ENCODE assay signal across 8 cellular contexts in the genomic region with DNA sequence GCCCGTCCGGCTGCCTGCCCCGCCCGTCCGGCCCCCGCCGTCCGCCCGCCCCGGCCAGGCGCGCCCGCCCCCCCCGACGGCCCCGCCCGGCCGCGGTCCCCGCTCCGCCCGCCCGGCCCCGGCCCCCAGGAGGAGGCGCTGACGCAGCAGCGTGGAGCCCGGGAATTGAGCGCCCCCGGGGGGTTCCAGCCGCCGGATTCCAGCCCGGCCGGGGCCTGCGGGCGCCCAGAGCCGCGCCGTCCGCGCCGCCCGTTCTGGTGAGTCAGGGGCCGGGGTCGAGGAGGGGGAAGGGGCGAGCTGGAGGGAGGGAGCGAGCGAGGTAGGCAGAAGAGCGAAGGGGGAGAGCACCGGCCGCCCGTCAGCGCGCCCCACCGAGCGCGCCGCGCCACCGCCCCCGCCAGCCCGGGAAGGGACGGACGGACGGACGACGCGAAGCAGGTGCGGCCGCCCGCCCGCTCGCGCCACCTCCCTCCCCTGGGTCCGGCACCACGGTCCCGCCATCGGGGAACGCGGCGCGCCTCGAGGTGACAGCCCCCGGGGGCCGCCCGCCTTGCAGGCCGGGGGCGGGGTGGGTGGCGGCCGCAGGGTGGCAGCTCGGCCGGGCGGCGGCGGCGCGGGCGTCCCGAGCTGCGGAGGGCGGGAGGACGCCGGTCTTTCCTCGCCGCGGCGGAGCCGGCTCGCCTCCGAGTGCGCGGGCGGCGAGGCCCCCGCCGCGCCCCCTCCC. TPM values are rescaled to one million over a fixed set of nuclear protein-coding genes. Genes with fewer than 3 reads are reported as not detected.
DNase-seq lines count a peak whose midpoint lies in the region; ATAC-seq and TF ChIP-seq lines count a peak whose summit lies in the region.

No MANE protein-coding gene starts in this region.

- H3K9me2 ChIP-seq in GM23248 (ENCODE audit: insufficient read depth) (no peaks in the 10 kb centered on the region), MM.1S (replicated peaks; ENCODE audit: insufficient read depth, low read length) (no peaks in the 10 kb centered on the region)

- H3K36me3 ChIP-seq in GM23248 (ENCODE audit: low read depth) = no peaks in the 10 kb centered on the region
- H3K36me3 ChIP-seq in MM.1S (replicated peaks; ENCODE audit: insufficient read depth, low read length) = no peaks in the 10 kb centered on the region
- no peaks in the 10 kb centered on the region for H3K36me3 ChIP-seq in mucosa of stomach (ENCODE audit: control insufficient read depth, insufficient read depth, low read length)

- DNase-seq in GM23248 (peak; percentile 43), MM.1S (peak; percentile 11), NCI-H774 (lab: John Stamatoyannopoulos, UW) (no peak), dedifferentiated amniotic fluid mesenchymal stem cell (ENCODE audit: extremely low spot score) (no peak), DMS114 treated with DMSO at 0.1 percent for 48 hours (lab: John Stamatoyannopoulos, UW; ENCODE audit: unreplicated experiment) (no peak)

- H3K4me2 ChIP-seq in GM23248 (ENCODE audit: unreplicated experiment) (peak overlapping the region; percentile 70), MM.1S (ENCODE audit: low read depth, low read length) (no peak overlapping the region)

- H3K79me2 ChIP-seq in GM23248 (ENCODE audit: insufficient read depth) = peaks cover 40% of the 10 kb centered on the region
- H3K79me2 ChIP-seq in MM.1S (ENCODE audit: low read length) = peaks cover 46% of the 10 kb centered on the region

- H3F3A ChIP-seq in GM23248 (ENCODE audit: insufficient read depth) = peaks cover 33% of the 10 kb centered on the region
- H3F3A ChIP-seq in MM.1S (ENCODE audit: insufficient read depth, low read length) = peaks cover 16% of the 10 kb centered on the region

- peaks cover 16% of the 10 kb centered on the region for H3K27me3 ChIP-seq in GM23248 (replicated peaks; ENCODE audit: insufficient read depth)
- peaks cover 32% of the 10 kb centered on the region for H3K27me3 ChIP-seq in MM.1S (replicated peaks; ENCODE audit: insufficient read depth, low read length)
- H3K27me3 ChIP-seq in mucosa of stomach (ENCODE audit: control insufficient read depth, insufficient read depth, low read length) = peaks cover 30% of the 10 kb centered on the region

- peak; percentile 30 for ATAC-seq in GM18502 (IDR thresholded peaks at IDR 0.05; ENCODE audit: poor library complexity, unreplicated experiment)

- H3K4me1 ChIP-seq in GM23248 (ENCODE audit: insufficient read depth) = peaks cover 25% of the 10 kb centered on the region
- no peaks in the 10 kb centered on the region for H3K4me1 ChIP-seq in MM.1S (ENCODE audit: low read length)
- H3K4me1 ChIP-seq in mucosa of stomach (ENCODE audit: control insufficient read depth, insufficient read depth, low read length) = peaks cover 35% of the 10 kb centered on the region

- H4K20me1 ChIP-seq in GM23248 (ENCODE audit: insufficient read depth) (no peaks in the 10 kb centered on the region), MM.1S (ENCODE audit: insufficient read depth, low read length) (0 out of 2 replicates have a peak, but pooled peaks cover 5% of the 10 kb centered on the region)

- H2AFZ ChIP-seq in GM23248 = peak overlapping the region; percentile 64; the same call in 1 of the 2 replicates
- H2AFZ ChIP-seq in MM.1S (ENCODE audit: low read length) = 0 out of 2 replicates have a peak overlapping the region, but pooled peaks have one; percentile 71

- in situ Hi-C loops in GM23248 (cut with MboI) = no loop called here

- H3K9ac ChIP-seq in GM23248 = peak overlapping the region; percentile 78
- H3K9ac ChIP-seq in MM.1S (ENCODE audit: low read length) = peak overlapping the region; percentile 56
- peak overlapping the region; percentile 61 for H3K9ac ChIP-seq in mucosa of stomach (ENCODE audit: low read length)

- no peak overlapping the region for H3K27ac ChIP-seq in GM23248
- H3K27ac ChIP-seq in MM.1S (ENCODE audit: low read length) = no peak overlapping the region
- peak overlapping the region; percentile 39 for H3K27ac ChIP-seq in cingulate gyrus (ENCODE audit: low read depth, low read length)

- no peaks in the 10 kb centered on the region for H3K9me3 ChIP-seq in GM23248 (ENCODE audit: low read depth)
- no peaks in the 10 kb centered on the region for H3K9me3 ChIP-seq in MM.1S (replicated peaks; ENCODE audit: insufficient read depth, low read length)
- H3K9me3 ChIP-seq in mucosa of stomach (ENCODE audit: control insufficient read depth, low read length) = no peaks in the 10 kb centered on the region

- no peak for TF ChIP-seq CTCF in MM.1S (IDR thresholded peaks at IDR 0.05; ENCODE audit: low read length)

- 1% methylated on average over 65 of the region's 117 CpGs; no CpG with 5 or more reads in 1 of the 2 experiments for WGBS in GM23248 (ENCODE audit: low coverage in 1 of 2, low lambda C conversion rate in 2 of 2, missing lambda C conversion rate in 2 of 2), 2 experiments

- H3K4me3 ChIP-seq in GM23248 (peak overlapping the region; percentile 88), MM.1S (ENCODE audit: low read length) (peak overlapping the region; percentile 77), mucosa of stomach (ENCODE audit: low read length) (no peak overlapping the region)

RNA-seq across cellular contexts. Expression of gene BAHD1, which starts 0.4 kb away (rescaled TPM):
- 10.3 and 22.0 TPM in 2 replicates for total RNA-seq in GM23248 (2014; rRNA removed; shearing (Covaris generic))
- polyA plus RNA-seq in GM23248 (2016; fragmentation: Nextera tagmentation; extraction: Ambion mirVana) = 2.0 and 2.3 TPM in 2 replicates

RNA-seq across cellular contexts. Expression of gene CHST14, which starts 29.6 kb away (rescaled TPM):
- total RNA-seq in GM23248 (2014; rRNA removed; shearing (Covaris generic)) = 26.1 and 26.6 TPM in 2 replicates
- 18.7 and 21.2 TPM in 2 replicates for polyA plus RNA-seq in GM23248 (2016; fragmentation: Nextera tagmentation; extraction: Ambion mirVana)

RNA-seq across cellular contexts. Expression of gene IVD, which starts 35.6 kb away (rescaled TPM):
- 24.4 and 28.2 TPM in 2 replicates for total RNA-seq in GM23248 (2014; rRNA removed; shearing (Covaris generic))
- polyA plus RNA-seq in GM23248 (2016; fragmentation: Nextera tagmentation; extraction: Ambion mirVana) = 49.6 and 50.1 TPM in 2 replicates

RNA-seq across cellular contexts. Expression of gene KNSTRN, which starts 58.7 kb away (rescaled TPM):
- total RNA-seq in GM23248 (2014; rRNA removed; shearing (Covaris generic)) = 31.1 and 35.8 TPM in 2 replicates
- polyA plus RNA-seq in GM23248 (2016; fragmentation: Nextera tagmentation; extraction: Ambion mirVana) = 37.7 and 37.8 TPM in 2 replicates

Comparison
In these comparisons a context has a peak if more than half of its experiments do, and no peak if none do; other contexts are left out.
1. DNase-seq: peak in GM23248 (single experiment) and MM.1S (single experiment); none in NCI-H774 (single experiment), dedifferentiated amniotic fluid mesenchymal stem cell (single experiment) and DMS114 treated with DMSO at 0.1 percent for 48 hours (single experiment).
2. Peak in every context shown above with its lines, with median percentiles within 50 percentile points of each other: H3K9ac ChIP-seq.